1 cellular context compared by ENCODE assay signal in the genomic region with DNA sequence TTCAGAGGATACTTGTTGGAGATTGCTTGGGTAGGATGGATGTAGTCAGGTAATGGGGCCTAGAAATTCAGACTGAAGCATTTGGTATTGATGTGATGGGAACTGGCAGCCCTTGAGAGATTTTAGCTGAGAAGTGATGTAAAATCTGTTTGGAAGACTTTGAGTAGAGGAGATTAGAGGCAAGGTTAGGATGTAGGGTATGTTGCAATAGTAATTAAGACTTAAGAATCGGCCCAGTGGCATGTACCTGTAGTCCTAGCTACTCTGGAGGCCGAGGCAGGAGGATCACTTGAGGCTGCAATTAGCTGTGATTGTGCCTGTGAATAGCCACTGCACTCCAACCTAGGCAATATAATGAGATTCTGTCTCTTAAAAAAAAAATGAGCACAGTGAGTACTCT.
TF ChIP-seq lines count a peak whose summit lies in the region.

No MANE protein-coding gene starts in this region.

TF ChIP-seq in HepG2, 621 proteins besides CTCF, POLR2A, EP300 and RAD21:
- 0 out of 2 replicates have a peak, but pooled peaks have one; percentile 8 for TF ChIP-seq CEBPB (IDR thresholded peaks at IDR 0.05; ENCODE audit: borderline replicate concordance, low read depth, low read length)
- TF ChIP-seq ZNF710 (CRISPR knock-in tag; IDR thresholded peaks at IDR 0.05; ENCODE audit: borderline replicate concordance), result no peak
- TF ChIP-seq, protein P1, sequence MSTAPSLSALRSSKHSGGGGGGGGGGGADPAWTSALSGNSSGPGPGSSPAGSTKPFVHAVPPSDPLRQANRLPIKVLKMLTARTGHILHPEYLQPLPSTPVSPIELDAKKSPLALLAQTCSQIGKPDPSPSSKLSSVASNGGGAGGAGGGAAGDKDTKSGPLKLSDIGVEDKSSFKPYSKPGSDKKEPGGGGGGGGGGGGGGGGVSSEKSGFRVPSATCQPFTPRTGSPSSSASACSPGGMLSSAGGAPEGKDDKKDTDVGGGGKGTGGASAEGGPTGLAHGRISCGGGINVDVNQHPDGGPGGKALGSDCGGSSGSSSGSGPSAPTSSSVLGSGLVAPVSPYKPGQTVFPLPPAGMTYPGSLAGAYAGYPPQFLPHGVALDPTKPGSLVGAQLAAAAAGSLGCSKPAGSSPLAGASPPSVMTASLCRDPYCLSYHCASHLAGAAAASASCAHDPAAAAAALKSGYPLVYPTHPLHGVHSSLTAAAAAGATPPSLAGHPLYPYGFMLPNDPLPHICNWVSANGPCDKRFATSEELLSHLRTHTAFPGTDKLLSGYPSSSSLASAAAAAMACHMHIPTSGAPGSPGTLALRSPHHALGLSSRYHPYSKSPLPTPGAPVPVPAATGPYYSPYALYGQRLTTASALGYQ (CRISPR knock-in tag; IDR thresholded peaks at IDR 0.05), result no peak
- TF ChIP-seq NRL (CRISPR knock-in tag; IDR thresholded peaks at IDR 0.05; ENCODE audit: borderline replicate concordance), result no peak
